4 cellular contexts compared by ENCODE assay signal in genomic region chr19:34992582-34992981, GRCh38. TPM values are rescaled to one million over a fixed set of nuclear protein-coding genes. Genes with fewer than 3 reads are reported as not detected.
"Had no signal": no experiment of that assay in that cellular context is flagged by ENCODE, and none has a peak within 500 bp of the region (broad histone marks: within the 10 kb centered on the region; RNA-seq: fewer than 3 reads in every experiment).

No MANE protein-coding gene starts in this region.

RNA-seq across cellular contexts. Expression of gene HPN, which starts 48.9 kb away (rescaled TPM):
- total RNA-seq: HT1080, IMR-90, M059J, SJSA1 had no signal
